In the genomic region with DNA sequence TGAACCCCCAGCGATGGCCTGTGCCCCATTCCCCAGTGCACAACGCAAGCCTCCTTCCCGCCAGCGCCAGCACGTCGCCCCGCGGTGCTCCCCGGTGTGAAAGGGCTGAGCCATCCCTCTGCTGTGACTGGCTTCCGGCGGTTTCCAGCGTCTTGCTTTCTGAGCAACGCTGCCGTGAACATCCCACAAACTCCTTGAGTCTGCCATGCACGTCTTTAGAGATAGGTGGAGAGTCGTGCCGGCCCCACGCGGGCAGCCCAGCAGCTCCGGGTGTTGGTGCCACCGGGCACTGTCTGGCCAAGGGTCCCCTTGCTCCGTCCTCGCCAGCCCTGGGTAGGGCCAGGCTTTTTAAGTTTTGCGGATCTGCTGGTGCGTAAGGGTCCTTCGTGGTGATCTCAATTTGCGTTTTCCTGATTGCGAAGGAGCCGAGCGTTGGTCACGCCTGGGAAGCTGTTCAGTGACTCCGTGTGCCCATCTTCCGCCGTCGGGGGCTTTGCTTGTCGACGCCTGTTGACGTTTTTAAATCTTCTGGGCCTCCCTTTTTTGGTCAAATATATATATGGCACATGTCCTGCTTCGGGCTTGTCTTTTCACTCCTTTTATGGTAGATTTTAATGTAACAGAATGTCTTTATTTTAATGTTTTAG, we compare ENCODE assay signal across 10 cellular contexts.
DNase-seq lines count a peak whose midpoint lies in the region; ATAC-seq, FAIRE-seq and TF ChIP-seq lines count a peak whose summit lies in the region.
"Had no signal": no experiment of that assay in that cellular context is flagged by ENCODE, and none has a peak within 500 bp of the region (broad histone marks: within the 10 kb centered on the region; RNA-seq: fewer than 3 reads in every experiment).

No MANE protein-coding gene starts in this region.

- no peak overlapping the region for H2AFZ ChIP-seq in HepG2 (ENCODE audit: low read length)
- H2AFZ ChIP-seq: parathyroid adenoma had no signal

- no peaks in the 10 kb centered on the region for H3K9me3 ChIP-seq in right lobe of liver
- H3K9me3 ChIP-seq in HepG2 (ENCODE audit: low read length): peaks cover 6% of the 10 kb centered on the region; the same call in 1 of the 2 replicates
- H3K9me3 ChIP-seq in upper lobe of right lung: no peaks in the 10 kb centered on the region
- H3K9me3 ChIP-seq: SJCRH30 had no signal

- no peak for TF ChIP-seq RAD21 in HepG2 (CRISPR knock-in tag; IDR thresholded peaks at IDR 0.05)

- peaks cover 0 to 3% (median 0%) of the 10 kb centered on the region in 4 donors for H3K4me1 ChIP-seq in right lobe of liver
- peaks cover 32% of the 10 kb centered on the region for H3K4me1 ChIP-seq in HepG2 (ENCODE audit: insufficient read depth, low read length)
- peaks cover 13% of the 10 kb centered on the region for H3K4me1 ChIP-seq in upper lobe of right lung
- H3K4me1 ChIP-seq: parathyroid adenoma, SJCRH30 had no signal

- H3K36me3 ChIP-seq in right lobe of liver: no peaks in the 10 kb centered on the region
- no peaks in the 10 kb centered on the region for H3K36me3 ChIP-seq in HepG2 (replicated peaks in 1 of 2; ENCODE audit: control insufficient read depth in 1 of 2, insufficient read depth in 2 of 2, low read length in 2 of 2)
- no peaks in the 10 kb centered on the region for H3K36me3 ChIP-seq in upper lobe of right lung
- H3K36me3 ChIP-seq: SJCRH30 had no signal

- H3K4me1 Mint-ChIP-seq in activated naive CD4-positive, alpha-beta T cell treated with anti-CD3 and anti-CD28 coated beads for 36 hours (ENCODE audit: low read depth): peaks cover 49% of the 10 kb centered on the region
- H3K4me1 Mint-ChIP-seq in natural killer cell: peaks cover 23 to 29% of the 10 kb centered on the region in 2 donors

- WGBS in right lobe of liver (ENCODE audit: insufficient coverage, low coverage, low lambda C conversion rate, missing lambda C conversion rate): 59% methylated on average over 12 of the region's 39 CpGs
- 79% methylated on average over 37 of the region's 39 CpGs for WGBS in HepG2 (ENCODE audit: low lambda C conversion rate)

- H3K36me3 Mint-ChIP-seq in activated naive CD4-positive, alpha-beta T cell treated with anti-CD3 and anti-CD28 coated beads for 36 hours (ENCODE audit: low read depth): peaks cover 2% of the 10 kb centered on the region
- H3K36me3 Mint-ChIP-seq in natural killer cell: peaks cover 11% of the 10 kb centered on the region

- no peaks in the 10 kb centered on the region for H4K20me1 ChIP-seq in HepG2 (ENCODE audit: insufficient read depth, low read length)

- TF ChIP-seq POLR2A in right lobe of liver (IDR thresholded peaks at IDR 0.05) (no peak), HepG2 (IDR thresholded peaks at IDR 0.05; ENCODE audit: insufficient read depth in 1 of 2, low read depth in 2 of 2, low read length in 2 of 2) (no peak)

- no peak for TF ChIP-seq EP300 in HepG2 (IDR thresholded peaks at IDR 0.05; ENCODE audit: low read depth in 2 of 2, low read length in 2 of 2)
- TF ChIP-seq EP300 in HepG2 (CRISPR knock-in tag; IDR thresholded peaks at IDR 0.05; ENCODE audit: borderline replicate concordance): no peak

- no peaks in the 10 kb centered on the region for H3K27me3 Mint-ChIP-seq in activated naive CD4-positive, alpha-beta T cell treated with anti-CD3 and anti-CD28 coated beads for 36 hours (ENCODE audit: low read depth)
- H3K27me3 Mint-ChIP-seq in natural killer cell (ENCODE audit: low read depth in 2 of 2): peaks cover 13 to 20% of the 10 kb centered on the region in 2 donors

- H3K27ac ChIP-seq in right lobe of liver: no peak overlapping the region
- H3K27ac ChIP-seq in HepG2 (ENCODE audit: extremely low read length, insufficient read depth, low read length): no peak overlapping the region
- H3K27ac ChIP-seq in upper lobe of right lung: no peak overlapping the region
- H3K27ac ChIP-seq: parathyroid adenoma, SJCRH30 had no signal

- H3K9ac ChIP-seq in HepG2 (ENCODE audit: insufficient read depth, low read depth, low read length): no peak overlapping the region
- H3K9ac ChIP-seq: parathyroid adenoma had no signal

- H3K4me3 ChIP-seq in right lobe of liver (no peak overlapping the region), HepG2 (replicated peaks in 1 of 3; ENCODE audit: insufficient read depth in 1 of 3, low read depth in 2 of 3, low read length in 3 of 3) (no peak overlapping the region), upper lobe of right lung (no peak overlapping the region)
- H3K4me3 ChIP-seq: SJCRH30 had no signal

- peak in 2 of 3 donors; percentile 7 to 38 for DNase-seq in right lobe of liver
- DNase-seq in HepG2 (ENCODE audit: low spot score): no peak
- DNase-seq in activated naive CD4-positive, alpha-beta T cell treated with anti-CD3 and anti-CD28 coated beads for 36 hours: peak; percentile 81
- no peak for DNase-seq in natural killer cell
- DNase-seq in upper lobe of right lung: peak; percentile 41
- DNase-seq in sciatic nerve (ENCODE audit: low spot score): no peak
- DNase-seq in midbrain (lab: John Stamatoyannopoulos, UW): no peak
- DNase-seq in KBM-7: no peak
- DNase-seq: SJCRH30 had no signal

- CTCF ChIA-PET in HepG2 (lab: Yijun Ruan, JAX; ENCODE audit: low intra/inter-chr PET ratio, low total read pairs): no interaction called here
- CTCF ChIA-PET in activated naive CD4-positive, alpha-beta T cell treated with anti-CD3 and anti-CD28 coated beads for 36 hours (lab: Charles Lee): no interaction called here

- peak overlapping the region; percentile 63 for H3K27ac Mint-ChIP-seq in activated naive CD4-positive, alpha-beta T cell treated with anti-CD3 and anti-CD28 coated beads for 36 hours
- no peak overlapping the region for H3K27ac Mint-ChIP-seq in natural killer cell

- H3K4me3 Mint-ChIP-seq in activated naive CD4-positive, alpha-beta T cell treated with anti-CD3 and anti-CD28 coated beads for 36 hours: peak overlapping the region; percentile 71
- H3K4me3 Mint-ChIP-seq in natural killer cell: peak overlapping the region; percentile 74

- no peaks in the 10 kb centered on the region for H3K27me3 ChIP-seq in right lobe of liver
- peaks cover 5 to 29% of the 10 kb centered on the region in 2 experiments; a peak in 3 of 5 replicates for H3K27me3 ChIP-seq in HepG2 (ENCODE audit: control insufficient read depth in 1 of 2, insufficient read depth in 2 of 2, low read length in 2 of 2)
- peaks cover 18% of the 10 kb centered on the region for H3K27me3 ChIP-seq in upper lobe of right lung
- H3K27me3 ChIP-seq: SJCRH30 had no signal

- intact Hi-C loops in right lobe of liver (cut with DNase I) (loop anchor here in 1 of 2 donors (10.0 kb wide), 1 partner anchor 56 kb away; no protein-coding TSS in a partner anchor), HepG2 (cut with micrococcal nuclease; ENCODE audit: unreplicated experiment) (no loop called here), natural killer cell (cut with micrococcal nuclease) (no loop called here), upper lobe of right lung (cut with DNase I) (no loop called here), sciatic nerve (cut with DNase I) (no loop called here)
- intact Hi-C loops in activated naive CD4-positive, alpha-beta T cell treated with anti-CD3 and anti-CD28 coated beads for 36 hours (cut with micrococcal nuclease): loop anchor here (1.0 to 5.0 kb wide), 5 partner anchors 9 to 472 kb away; a partner anchor contains a TSS

- FAIRE-seq in HepG2 (lab: Jason Lieb, UNC): no peak

- TF ChIP-seq CTCF in right lobe of liver (IDR thresholded peaks at IDR 0.05): no peak
- TF ChIP-seq CTCF in HepG2 (CRISPR knock-in tag; IDR thresholded peaks at IDR 0.05): no peak
- TF ChIP-seq CTCF in natural killer cell (IDR thresholded peaks at IDR 0.05): no peak
- no peak for TF ChIP-seq CTCF in upper lobe of right lung (IDR thresholded peaks at IDR 0.05)

- H3K79me2 ChIP-seq in HepG2 (ENCODE audit: insufficient read depth, low read length): no peaks in the 10 kb centered on the region
- H3K79me2 ChIP-seq: parathyroid adenoma had no signal

- in situ Hi-C loops in HepG2 (cut with HindIII; ENCODE audit: extremely low pct_ligation_motif_present, low pct_unique_long_range_greater_than_20kb) (no loop called here), KBM-7 (cut with MboI; ENCODE audit: low pct_unique_long_range_greater_than_20kb, low sequenced_read_pairs) (no loop called here)

- peaks cover 11% of the 10 kb centered on the region for H3K9me3 Mint-ChIP-seq in activated naive CD4-positive, alpha-beta T cell treated with anti-CD3 and anti-CD28 coated beads for 36 hours
- peaks cover 3 to 4% of the 10 kb centered on the region in 2 donors for H3K9me3 Mint-ChIP-seq in natural killer cell

- no peak overlapping the region for H3K4me2 ChIP-seq in HepG2 (ENCODE audit: low read depth, low read length)

- ATAC-seq in right lobe of liver (no peak), HepG2 (no peak), natural killer cell (peak in 2 of 3 donors; percentile 55 to 57), upper lobe of right lung (no peak), sciatic nerve (no peak)

- POLR2A ChIA-PET in HepG2 (lab: Yijun Ruan, JAX): no interaction called here

- no TSS peak for BruUV-seq in HepG2 (replicated peaks; lab: Mats Ljungman, UMichigan)

TF ChIP-seq in HepG2, 621 proteins besides CTCF, POLR2A, EP300 and RAD21 (continues in another document):
- no peak for TF ChIP-seq NAIF1 (CRISPR knock-in tag; IDR thresholded peaks at IDR 0.05; ENCODE audit: borderline replicate concordance)
- TF ChIP-seq, protein P1, sequence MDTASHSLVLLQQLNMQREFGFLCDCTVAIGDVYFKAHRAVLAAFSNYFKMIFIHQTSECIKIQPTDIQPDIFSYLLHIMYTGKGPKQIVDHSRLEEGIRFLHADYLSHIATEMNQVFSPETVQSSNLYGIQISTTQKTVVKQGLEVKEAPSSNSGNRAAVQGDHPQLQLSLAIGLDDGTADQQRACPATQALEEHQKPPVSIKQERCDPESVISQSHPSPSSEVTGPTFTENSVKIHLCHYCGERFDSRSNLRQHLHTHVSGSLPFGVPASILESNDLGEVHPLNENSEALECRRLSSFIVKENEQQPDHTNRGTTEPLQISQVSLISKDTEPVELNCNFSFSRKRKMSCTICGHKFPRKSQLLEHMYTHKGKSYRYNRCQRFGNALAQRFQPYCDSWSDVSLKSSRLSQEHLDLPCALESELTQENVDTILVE (CRISPR knock-in tag; IDR thresholded peaks at IDR 0.05): no peak
- no peak for TF ChIP-seq ZNF761 (CRISPR knock-in tag; conservative IDR thresholded peaks at IDR 0.05)
- TF ChIP-seq TBP (CRISPR knock-in tag; IDR thresholded peaks at IDR 0.05): no peak
- TF ChIP-seq, protein P2, sequence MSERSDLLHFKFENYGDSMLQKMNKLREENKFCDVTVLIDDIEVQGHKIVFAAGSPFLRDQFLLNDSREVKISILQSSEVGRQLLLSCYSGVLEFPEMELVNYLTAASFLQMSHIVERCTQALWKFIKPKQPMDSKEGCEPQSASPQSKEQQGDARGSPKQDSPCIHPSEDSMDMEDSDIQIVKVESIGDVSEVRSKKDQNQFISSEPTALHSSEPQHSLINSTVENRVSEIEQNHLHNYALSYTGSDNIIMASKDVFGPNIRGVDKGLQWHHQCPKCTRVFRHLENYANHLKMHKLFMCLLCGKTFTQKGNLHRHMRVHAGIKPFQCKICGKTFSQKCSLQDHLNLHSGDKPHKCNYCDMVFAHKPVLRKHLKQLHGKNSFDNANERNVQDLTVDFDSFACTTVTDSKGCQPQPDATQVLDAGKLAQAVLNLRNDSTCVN (CRISPR knock-in tag; IDR thresholded peaks at IDR 0.05; ENCODE audit: borderline replicate concordance): no peak
- TF ChIP-seq ZNF672 (CRISPR knock-in tag; IDR thresholded peaks at IDR 0.05): no peak

Comparison
In these comparisons a context has a peak if more than half of its experiments do, and no peak if none do; other contexts are left out.
1. DNase-seq: peak in right lobe of liver (2 of 3), activated naive CD4-positive, alpha-beta T cell treated with anti-CD3 and anti-CD28 coated beads for 36 hours (single experiment) and upper lobe of right lung (single experiment); none in HepG2 (single experiment), natural killer cell (single experiment), sciatic nerve (single experiment), midbrain (single experiment) and KBM-7 (single experiment).
2. ATAC-seq: peak in natural killer cell (2 of 3); none in right lobe of liver (0 of 4), HepG2 (single experiment), upper lobe of right lung (single experiment) and sciatic nerve (single experiment).